In genomic region chr5:34676409-34676808, GRCh38 we compare ENCODE assay signal across 16 cellular contexts. TPM values are rescaled to one million over a fixed set of nuclear protein-coding genes. Genes with fewer than 3 reads are reported as not detected.
A peak's percentile ranks its signal among the peaks of the same experiment; 100 is the strongest.
DNase-seq lines count a peak whose midpoint lies in the region; ATAC-seq and TF ChIP-seq lines count a peak whose summit lies in the region.
"Had no signal": no experiment of that assay in that cellular context is flagged by ENCODE, and none has a peak within 500 bp of the region (broad histone marks: within the 10 kb centered on the region; RNA-seq: fewer than 3 reads in every experiment).

No MANE protein-coding gene starts in this region.

- no peak overlapping the region for H3K56ac ChIP-seq in IMR-90 (ENCODE audit: extremely low read depth, insufficient read depth, low read length)

- H3K4me2 ChIP-seq in IMR-90 (ENCODE audit: low read depth, low read length) (no peak overlapping the region), skeletal muscle satellite cell (ENCODE audit: low read length) (no peak overlapping the region)

- H3K4me1 ChIP-seq in IMR-90 (ENCODE audit: control insufficient read depth, insufficient read depth, low read length), result peaks cover 30% of the 10 kb centered on the region
- H3K4me1 ChIP-seq in skeletal muscle satellite cell (ENCODE audit: control insufficient read depth, insufficient read depth, low read length), result peaks cover 39% of the 10 kb centered on the region

- DNase-seq in IMR-90, result peak; percentile 50
- DNase-seq in astrocyte of the hippocampus (ENCODE audit: low read depth, low spot score), result peak; percentile 83
- DNase-seq in glomerular visceral epithelial cell (ENCODE audit: extremely low spot score), result peak; percentile 54
- DNase-seq in GF-D8 (lab: John Stamatoyannopoulos, UW), result no peak
- DNase-seq in posterior cingulate gyrus, result no peak
- no peak for DNase-seq in lower leg skin (ENCODE audit: low spot score in 2 of 2)
- no peak for DNase-seq in GM03348 (ENCODE audit: low spot score)
- DNase-seq: activated CD4-positive, alpha-beta T cell treated with anti-CD3 and anti-CD28 coated beads, Interleukin-2, amount 10 ng/mL, durations not matched to agents 7 days and 5 days; endodermal cell; lower lobe of right lung; NCI-H2107; NCI-H69; stimulated activated CD4-positive, alpha-beta T cell treated with anti-CD3 and anti-CD28 coated beads, Interleukin-4, amount 100 ng/mL, for 4 hours had no signal

- CTCF ChIA-PET in IMR-90 (lab: Yijun Ruan, JAX), result interaction anchor here (0.7 kb wide), 1 partner anchor 10 kb away, joined by 3 read pairs; no protein-coding TSS in a partner anchor

- 0 out of 2 replicates have a peak overlapping the region, but pooled peaks have one; percentile 73 for H3K18ac ChIP-seq in IMR-90 (ENCODE audit: low read depth, low read length)

- no peak overlapping the region for H2AK9ac ChIP-seq in IMR-90 (replicated peaks; ENCODE audit: low read depth, low read length, poor library complexity)

- H3K9ac ChIP-seq in IMR-90 (ENCODE audit: low read depth, low read length) (no peak overlapping the region), skeletal muscle satellite cell (ENCODE audit: low read depth, low read length) (peak overlapping the region; percentile 18)

- H3K27me3 ChIP-seq in IMR-90 (ENCODE audit: control insufficient read depth, insufficient read depth, low read length), result no peaks in the 10 kb centered on the region
- H3K27me3 ChIP-seq in skeletal muscle satellite cell (ENCODE audit: control insufficient read depth, insufficient read depth, low read length), result no peaks in the 10 kb centered on the region
- H3K27me3 ChIP-seq: gastroesophageal sphincter had no signal

- no peak for ATAC-seq in IMR-90 (ENCODE audit: low read depth)
- ATAC-seq: gastroesophageal sphincter; lower lobe of right lung; natural killer cell treated with Interleukin-12 subunit alpha and Interleukin-12 subunit beta and Interleukin-15 and Interleukin-18, amount 100 ng/mL, for 72 hours had no signal

- peak overlapping the region; percentile 69; the same call in 1 of the 2 replicates for H3K27ac ChIP-seq in IMR-90 (ENCODE audit: insufficient read depth, low read length)
- H3K27ac ChIP-seq: lower lobe of right lung had no signal

- no peak overlapping the region; the same call in 2 of the 3 replicates for H2BK15ac ChIP-seq in IMR-90 (ENCODE audit: low read depth, low read length)

- POLR2A ChIA-PET in IMR-90 (lab: Charles Lee; ENCODE audit: unreplicated experiment), result interaction anchor here (0.8 kb wide), 1 partner anchor 161 kb away, joined by 3 read pairs; no protein-coding TSS in a partner anchor

- no CpG with 5 or more reads among the region's 4 CpGs for WGBS in IMR-90 (ENCODE audit: extremely low coverage in 2 of 2, insufficient read length in 1 of 2), 2 experiments
- WGBS in lower leg skin, 2 donors, result 31 to 40% methylated on average over 4 of the region's 4 CpGs

- H3K36me3 ChIP-seq in IMR-90 (ENCODE audit: control insufficient read depth, insufficient read depth, low read length) (peaks cover 17% of the 10 kb centered on the region), skeletal muscle satellite cell (ENCODE audit: insufficient read depth, low read length) (peaks cover 34% of the 10 kb centered on the region)
- H3K36me3 ChIP-seq: gastroesophageal sphincter, lower lobe of right lung had no signal

- H3K9me3 ChIP-seq in IMR-90 (ENCODE audit: control insufficient read depth, insufficient read depth, low read length), result no peaks in the 10 kb centered on the region
- no peaks in the 10 kb centered on the region for H3K9me3 ChIP-seq in skeletal muscle satellite cell (replicated peaks; ENCODE audit: low read length)
- H3K9me3 ChIP-seq: gastroesophageal sphincter, lower lobe of right lung had no signal

- H4K20me1 ChIP-seq in IMR-90 (ENCODE audit: insufficient read depth, low read length), result peaks cover 96% of the 10 kb centered on the region

- no peak for TF ChIP-seq RAD21 in IMR-90 (IDR thresholded peaks at IDR 0.05; ENCODE audit: low read length)

- H3K79me1 ChIP-seq in IMR-90 (ENCODE audit: low read depth in 1 of 2, low read length in 2 of 2), result peaks cover 0 to 63% of the 10 kb centered on the region in 2 experiments; a peak in 2 of 4 replicates

- H4K91ac ChIP-seq in IMR-90 (ENCODE audit: insufficient read depth, low read depth, low read length), result no peak overlapping the region

- H4K5ac ChIP-seq in IMR-90 (ENCODE audit: low read depth, low read length), result no peak overlapping the region; the same call in 1 of the 2 replicates

- H4K8ac ChIP-seq in IMR-90 (ENCODE audit: low read depth in 2 of 2, low read length in 2 of 2), result peak overlapping the region in 1 of 2 experiments; percentile 38; a peak in 1 of 4 replicates

- no peak for TF ChIP-seq CTCF in IMR-90 (conservative IDR thresholded peaks at IDR 0.05; ENCODE audit: low read depth, low read length)
- no peak for TF ChIP-seq CTCF in lower leg skin (IDR thresholded peaks at IDR 0.05)

- H3K9me1 ChIP-seq in IMR-90 (ENCODE audit: insufficient read depth, low read length), result peaks cover 46% of the 10 kb centered on the region

- H2BK20ac ChIP-seq in IMR-90 (ENCODE audit: low read depth, low read length), result no peak overlapping the region

- dilution Hi-C loops in IMR-90 (cut with HindIII; ENCODE audit: low sequenced_read_pairs, unreplicated experiment), result no loop called here

- H3K4ac ChIP-seq in IMR-90 (ENCODE audit: low read depth, low read length), result no peak overlapping the region

- H2AK5ac ChIP-seq in IMR-90 (ENCODE audit: low read depth, low read length), result no peak overlapping the region; the same call in 1 of the 2 replicates

- H3K14ac ChIP-seq in IMR-90 (replicated peaks; ENCODE audit: low read depth, low read length), result no peak overlapping the region

- H2BK5ac ChIP-seq in IMR-90 (ENCODE audit: low read depth, low read length, poor library complexity, severe bottlenecking), result peak overlapping the region; percentile 51

- H2AFZ ChIP-seq in IMR-90 (replicated peaks; ENCODE audit: low read length, poor library complexity), result no peak overlapping the region

- no TSS peak for BruUV-seq in IMR-90 (replicated peaks; lab: Mats Ljungman, UMichigan)

- 0 out of 2 replicates have a peak overlapping the region, but pooled peaks have one; percentile 1 for H3K23ac ChIP-seq in IMR-90 (ENCODE audit: low read depth, low read length)

- in situ Hi-C loops in IMR-90 (cut with MboI; ENCODE audit: low sequenced_read_pairs), result no loop called here

- intact Hi-C loops in IMR-90 (cut with micrococcal nuclease) (no loop called here), posterior cingulate gyrus (cut with DNase I) (no loop called here), lower leg skin (cut with DNase I; ENCODE audit: low total_unique reads) (no loop called here)

- TF ChIP-seq POLR2A in IMR-90 (IDR thresholded peaks at IDR 0.05; ENCODE audit: low read depth, low read length), result no peak
- TF ChIP-seq POLR2A in lower leg skin (IDR thresholded peaks at IDR 0.05), result no peak

- no peak overlapping the region for H2BK120ac ChIP-seq in IMR-90 (ENCODE audit: low read depth, low read length)

- H3K4me3 ChIP-seq in IMR-90 (ENCODE audit: insufficient read depth, low read depth, low read length) (no peak overlapping the region), skeletal muscle satellite cell (ENCODE audit: low read length) (no peak overlapping the region), lower leg skin (ENCODE audit: low read depth, poor library complexity, severe bottlenecking) (no peak overlapping the region)
- H3K4me3 ChIP-seq: gastroesophageal sphincter, lower lobe of right lung had no signal

TF ChIP-seq in IMR-90, 13 proteins besides CTCF, POLR2A, EP300 and RAD21:
- TF ChIP-seq ELK1 (IDR thresholded peaks at IDR 0.05; ENCODE audit: borderline replicate concordance, low read depth, low read length), result no peak
- no peak for TF ChIP-seq USF2 (IDR thresholded peaks at IDR 0.05; ENCODE audit: low read depth, low read length)
- TF ChIP-seq MXI1 (IDR thresholded peaks at IDR 0.05; ENCODE audit: borderline replicate concordance, low read depth, low read length), result no peak
- no peak for TF ChIP-seq FOS (IDR thresholded peaks at IDR 0.05; ENCODE audit: low read depth, low read length)
- no peak for TF ChIP-seq RCOR1 (IDR thresholded peaks at IDR 0.05; ENCODE audit: insufficient replicate concordance, low read length)
- no peak for TF ChIP-seq NFE2L2 (IDR thresholded peaks at IDR 0.05; ENCODE audit: low read depth, low read length)
- no peak for TF ChIP-seq MAZ (IDR thresholded peaks at IDR 0.05; ENCODE audit: borderline replicate concordance, low read depth, low read length)
- TF ChIP-seq RFX5 (IDR thresholded peaks at IDR 0.05; ENCODE audit: low read depth, low read length), result no peak

RNA-seq across cellular contexts. Expression of gene RAI14, which starts 20.3 kb away (rescaled TPM):
- total RNA-seq in IMR-90 (2012; rRNA removed), result 267 and 361 TPM in 2 replicates
- 191 and 221 TPM in 2 replicates for polyA plus RNA-seq in IMR-90 (2012; rRNA removed)
- polyA plus RNA-seq in IMR-90 (2012; cell fraction: cytosol; rRNA removed), result 68.3 and 80.0 TPM in 2 replicates
- 60.2 and 146 TPM in 2 replicates for polyA plus RNA-seq in IMR-90 (2012; cell fraction: nucleus; rRNA removed; ENCODE audit: low replicate concordance)
- 150 and 176 TPM in 2 replicates for total RNA-seq in skeletal muscle satellite cell (2012; rRNA removed)
- total RNA-seq in lower leg skin, result 10 to 100 TPM; 26.9 to 40.4 (median 32.1) TPM

Comparison
In these comparisons a context has a peak if more than half of its experiments do, and no peak if none do; other contexts are left out.
1. DNase-seq: peak in IMR-90 (single experiment), astrocyte of the hippocampus (single experiment) and glomerular visceral epithelial cell (single experiment); none in GF-D8 (single experiment), posterior cingulate gyrus (0 of 10), lower leg skin (0 of 2) and GM03348 (single experiment).